ENCODE assay signal across 8 cellular contexts in the genomic region with DNA sequence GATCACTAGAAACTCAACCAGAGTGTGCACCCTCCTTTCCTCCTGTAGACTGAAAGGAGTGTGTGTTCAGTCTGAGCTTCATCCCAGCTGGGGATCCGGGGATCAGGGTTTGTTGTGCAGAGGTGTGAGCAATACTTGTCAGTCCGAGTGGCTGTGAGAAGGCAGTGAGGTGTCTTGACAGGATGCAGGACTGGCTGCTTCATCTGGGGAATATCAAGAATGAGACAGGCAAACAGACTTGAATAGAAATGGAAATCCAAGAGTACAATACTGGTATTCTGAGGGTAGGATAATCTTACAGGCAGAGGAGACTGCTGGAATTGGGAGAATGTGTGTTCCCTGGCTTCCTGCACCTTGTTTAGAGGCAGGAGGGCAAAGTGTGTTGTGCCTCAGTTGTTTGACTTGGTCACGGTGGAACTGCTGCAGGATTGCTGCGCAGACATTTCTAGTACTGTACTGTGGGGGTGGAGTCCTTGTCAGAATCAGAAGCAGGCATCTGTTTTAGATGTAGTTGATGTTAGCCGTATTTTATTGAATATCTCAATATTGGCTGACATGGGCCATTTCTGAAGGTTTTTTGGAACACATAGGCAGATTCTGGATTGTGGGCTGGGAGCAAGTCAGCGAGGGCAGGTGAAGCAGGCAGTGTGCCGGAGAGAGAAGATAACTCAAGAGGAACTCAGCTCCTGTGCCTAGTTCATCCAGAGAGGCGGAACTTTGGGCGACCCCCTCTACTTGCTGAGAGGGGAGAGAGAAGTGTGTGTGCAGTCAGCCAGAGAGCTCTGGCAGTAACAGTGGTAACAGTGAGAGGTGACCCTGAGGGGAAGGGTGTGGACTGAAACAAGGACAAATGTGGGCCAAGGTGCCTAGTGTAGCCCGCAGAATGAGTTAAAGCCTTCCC. TPM values are rescaled to one million over a fixed set of nuclear protein-coding genes. Genes with fewer than 3 reads are reported as not detected.
A peak's percentile ranks its signal among the peaks of the same experiment; 100 is the strongest.
DNase-seq lines count a peak whose midpoint lies in the region; ATAC-seq and TF ChIP-seq lines count a peak whose summit lies in the region.

No MANE protein-coding gene starts in this region.

- H3K4me2 ChIP-seq in smooth muscle cell = peak overlapping the region; percentile 78

- no peaks in the 10 kb centered on the region for H3K9me3 Mint-ChIP-seq in activated T-cell treated with anti-CD3 and anti-CD28 coated beads, Interleukin-2, amount 50 U/mL, for 24 hours
- no peaks in the 10 kb centered on the region for H3K9me3 Mint-ChIP-seq in activated CD4-positive, alpha-beta memory T cell treated with anti-CD3 and anti-CD28 coated beads for 36 hours

- CTCF ChIA-PET in activated CD4-positive, alpha-beta memory T cell treated with anti-CD3 and anti-CD28 coated beads for 36 hours (lab: Charles Lee) = interaction anchor here (0.8 to 2.5 kb wide), 14 partner anchors 9 to 158 kb away, joined by 3 to 24 read pairs (median 6); a partner anchor contains a TSS

- H3K4me1 Mint-ChIP-seq in activated T-cell treated with anti-CD3 and anti-CD28 coated beads, Interleukin-2, amount 50 U/mL, for 24 hours (ENCODE audit: low read depth) = peaks cover 46% of the 10 kb centered on the region
- H3K4me1 Mint-ChIP-seq in activated CD4-positive, alpha-beta memory T cell treated with anti-CD3 and anti-CD28 coated beads for 36 hours (ENCODE audit: low read depth) = peaks cover 42% of the 10 kb centered on the region

- no peak for ATAC-seq in right cardiac atrium
- ATAC-seq in HG03432 (IDR thresholded peaks at IDR 0.05; ENCODE audit: unreplicated experiment) = no peak

- H3K4me1 ChIP-seq in right cardiac atrium (ENCODE audit: control insufficient read depth, insufficient read depth, low read length) (peaks cover 13% of the 10 kb centered on the region), smooth muscle cell (ENCODE audit: low read depth) (peaks cover 42% of the 10 kb centered on the region)

- in situ Hi-C loops in ACHN (cut with HindIII; ENCODE audit: low pct_ligation_motif_present, low pct_unique_long_range_greater_than_20kb, low sequenced_read_pairs) = no loop called here

- no peak for DNase-seq in activated T-cell treated with anti-CD3 and anti-CD28 coated beads, Interleukin-2, amount 50 U/mL, for 24 hours
- DNase-seq in activated T-cell treated with anti-CD3 and anti-CD28 coated beads for 4 hours (no peak), right cardiac atrium (no peak), smooth muscle cell (lab: John Stamatoyannopoulos, UW; ENCODE audit: unreplicated experiment) (no peak), GM10266 (ENCODE audit: extremely low spot score) (no peak), ACHN (no peak)
- no peak for DNase-seq in activated CD4-positive, alpha-beta memory T cell treated with anti-CD3 and anti-CD28 coated beads for 36 hours

- POLR2A ChIA-PET in activated CD4-positive, alpha-beta memory T cell treated with anti-CD3 and anti-CD28 coated beads for 36 hours (lab: Charles Lee) = interaction anchor here (0.6 to 3.5 kb wide), 24 partner anchors 9 to 1575 kb away, joined by 3 to 46 read pairs (median 4); a partner anchor contains a TSS

- peaks cover 84% of the 10 kb centered on the region for H4K20me1 ChIP-seq in smooth muscle cell (ENCODE audit: low read depth)

- H3F3A ChIP-seq in smooth muscle cell (ENCODE audit: low read depth) = peaks cover 26% of the 10 kb centered on the region

- peak overlapping the region; percentile 100 for H3K4me3 Mint-ChIP-seq in activated T-cell treated with anti-CD3 and anti-CD28 coated beads, Interleukin-2, amount 50 U/mL, for 24 hours
- H3K4me3 Mint-ChIP-seq in activated CD4-positive, alpha-beta memory T cell treated with anti-CD3 and anti-CD28 coated beads for 36 hours = peak overlapping the region; percentile 97

- peak overlapping the region; percentile 39 for H3K4me3 ChIP-seq in right cardiac atrium (ENCODE audit: low read length)
- H3K4me3 ChIP-seq in smooth muscle cell = peak overlapping the region; percentile 27

- no peak for TF ChIP-seq CTCF in smooth muscle cell (IDR thresholded peaks at IDR 0.05; ENCODE audit: borderline replicate concordance, insufficient read depth, poor library complexity, severe bottlenecking)
- no peak for TF ChIP-seq CTCF in GM10266 (IDR thresholded peaks at IDR 0.05; ENCODE audit: control insufficient read depth, insufficient read depth, low read depth, missing control alignments)

- H3K27ac ChIP-seq in right cardiac atrium (ENCODE audit: low read length) (peak overlapping the region; percentile 96), smooth muscle cell (ENCODE audit: low read depth) (peak overlapping the region; percentile 72)

- H3K36me3 ChIP-seq in smooth muscle cell (ENCODE audit: low read depth) = no peaks in the 10 kb centered on the region

- intact Hi-C loops in activated CD4-positive, alpha-beta memory T cell treated with anti-CD3 and anti-CD28 coated beads for 36 hours (cut with micrococcal nuclease) = loop anchor here (1.0 kb wide), 3 partner anchors 29 to 120 kb away; a partner anchor contains a TSS
- intact Hi-C loops in right cardiac atrium (cut with DNase I) = no loop called here

- 11% methylated on average over 10 of the region's 10 CpGs for WGBS in right cardiac atrium
- WGBS in smooth muscle cell (ENCODE audit: low lambda C conversion rate) = 22% methylated on average over 10 of the region's 10 CpGs

- H3K36me3 Mint-ChIP-seq in activated T-cell treated with anti-CD3 and anti-CD28 coated beads, Interleukin-2, amount 50 U/mL, for 24 hours (ENCODE audit: low read depth) = peaks cover 56% of the 10 kb centered on the region
- H3K36me3 Mint-ChIP-seq in activated CD4-positive, alpha-beta memory T cell treated with anti-CD3 and anti-CD28 coated beads for 36 hours = peaks cover 40% of the 10 kb centered on the region

- peaks cover 59% of the 10 kb centered on the region for H3K79me2 ChIP-seq in smooth muscle cell (ENCODE audit: low read depth)

- peak overlapping the region; percentile 99 for H3K27ac Mint-ChIP-seq in activated T-cell treated with anti-CD3 and anti-CD28 coated beads, Interleukin-2, amount 50 U/mL, for 24 hours
- peak overlapping the region; percentile 100 for H3K27ac Mint-ChIP-seq in activated CD4-positive, alpha-beta memory T cell treated with anti-CD3 and anti-CD28 coated beads for 36 hours

- H3K27me3 ChIP-seq in right cardiac atrium (ENCODE audit: control insufficient read depth, insufficient read depth) (no peaks in the 10 kb centered on the region), smooth muscle cell (ENCODE audit: low read depth) (no peaks in the 10 kb centered on the region)

- no peaks in the 10 kb centered on the region for H3K9me3 ChIP-seq in right cardiac atrium (ENCODE audit: control insufficient read depth, low read length)
- no peaks in the 10 kb centered on the region for H3K9me3 ChIP-seq in smooth muscle cell (replicated peaks; ENCODE audit: low read depth)

- no peaks in the 10 kb centered on the region for H3K27me3 Mint-ChIP-seq in activated T-cell treated with anti-CD3 and anti-CD28 coated beads, Interleukin-2, amount 50 U/mL, for 24 hours
- H3K27me3 Mint-ChIP-seq in activated CD4-positive, alpha-beta memory T cell treated with anti-CD3 and anti-CD28 coated beads for 36 hours = no peaks in the 10 kb centered on the region

- H2AFZ ChIP-seq in smooth muscle cell (ENCODE audit: low read depth) = no peak overlapping the region

- H3K9ac ChIP-seq in smooth muscle cell (ENCODE audit: low read depth) = no peak overlapping the region

RNA-seq across cellular contexts. Expression of a gene that starts 27.1 kb away (rescaled TPM):
- 100 to 1,000 TPM; 273 to 279 TPM for total RNA-seq in activated CD4-positive, alpha-beta memory T cell treated with anti-CD3 and anti-CD28 coated beads for 36 hours
- total RNA-seq in right cardiac atrium (10 to 100 TPM; 50.4 to 56.5 (median 52.5) TPM), smooth muscle cell (18.5 and 22.2 TPM in 2 replicates)
- polyA plus RNA-seq in right cardiac atrium (56.6 TPM), smooth muscle cell (38.9 and 42.5 TPM in 2 replicates)

RNA-seq across cellular contexts. Expression of a gene that starts 50.0 kb away (rescaled TPM):
- 10 to 100 TPM; 85.9 to 89.4 TPM for total RNA-seq in activated CD4-positive, alpha-beta memory T cell treated with anti-CD3 and anti-CD28 coated beads for 36 hours
- total RNA-seq in right cardiac atrium (10 to 100 TPM; 20.0 to 25.3 (median 22.8) TPM), smooth muscle cell (29.3 and 34.7 TPM in 2 replicates)
- polyA plus RNA-seq in right cardiac atrium (18.0 TPM), smooth muscle cell (52.0 and 63.2 TPM in 2 replicates)

Comparison
In these comparisons a context has a peak if more than half of its experiments do, and no peak if none do; other contexts are left out.
1. RNA of a gene that starts 27.1 kb away (total RNA-seq): 273 to 279 TPM in activated CD4-positive, alpha-beta memory T cell treated with anti-CD3 and anti-CD28 coated beads for 36 hours; 50.4 to 56.5 TPM in right cardiac atrium and 18.5 to 22.2 TPM in smooth muscle cell; every median in the first group is over 4 times any median in the second.